7 cellular contexts compared by ENCODE assay signal in genomic region chr17:49646056-49646390, GRCh38. TPM values are rescaled to one million over a fixed set of nuclear protein-coding genes. Genes with fewer than 3 reads are reported as not detected.
DNase-seq lines count a peak whose midpoint lies in the region; ATAC-seq and TF ChIP-seq lines count a peak whose summit lies in the region.
"Not testable (repeated sequence)": the region's sequence is repeated elsewhere in the genome, so short reads cannot be mapped to it uniquely, and the experiment has no call there.

No MANE protein-coding gene starts in this region.

- not testable (repeated sequence) for H3K79me2 ChIP-seq in H9 (ENCODE audit: insufficient read depth, low read length)
- H3K79me2 ChIP-seq in osteoblast (ENCODE audit: insufficient read depth, low read length) = peaks cover 73% of the 10 kb centered on the region

- intact Hi-C loops in left colon (cut with DNase I, micrococcal nuclease) = loop anchor here in 1 of 2 donors (5.0 kb wide), 1 partner anchor 51 kb away; no protein-coding TSS in a partner anchor

- H3K36me3 ChIP-seq in adipocyte (ENCODE audit: control insufficient read depth, insufficient read depth, low read length, severe bottlenecking); esophagus (ENCODE audit: control insufficient read depth in 2 of 2, insufficient read depth in 2 of 2, low read length in 1 of 2); osteoblast (ENCODE audit: insufficient read depth, low read length): not testable (repeated sequence)

- not testable (repeated sequence) for H3K18ac ChIP-seq in H9 (ENCODE audit: insufficient read length, low read depth, low read length)

- H3K23me2 ChIP-seq in H9 (ENCODE audit: insufficient read length, low read depth, low read length, poor library complexity, severe bottlenecking) = not testable (repeated sequence)

- H3K27me3 ChIP-seq in H9 (ENCODE audit: insufficient read depth, low read length); adipocyte (replicated peaks; ENCODE audit: control insufficient read depth, insufficient read depth, low read length); esophagus (ENCODE audit: control insufficient read depth in 1 of 2, insufficient read depth in 2 of 2, low read length in 2 of 2); osteoblast (ENCODE audit: insufficient read depth, low read length): not testable (repeated sequence)

- not testable (repeated sequence) for H2BK15ac ChIP-seq in H9 (ENCODE audit: low read depth, low read length)

- not testable (repeated sequence) for H3K79me1 ChIP-seq in H9 (ENCODE audit: insufficient read depth, low read depth, low read length, poor library complexity, severe bottlenecking)

- H3T11ph ChIP-seq in H9 (ENCODE audit: low read length) = not testable (repeated sequence)

- H3K4me3 Mint-ChIP-seq in H9, T-helper 17 cell: not testable (repeated sequence)
- H3K4me3 Mint-ChIP-seq in stimulated activated naive CD8-positive, alpha-beta T cell treated with anti-CD3 and anti-CD28 coated beads, Interleukin-15, Interleukin-2, amounts not matched to agents 100 ng/mL and 50 ng/mL, for 24 hours = peak overlapping the region; percentile 50

- H3K27me3 Mint-ChIP-seq in H9 (ENCODE audit: low read depth); T-helper 17 cell; stimulated activated naive CD8-positive, alpha-beta T cell treated with anti-CD3 and anti-CD28 coated beads, Interleukin-15, Interleukin-2, amounts not matched to agents 100 ng/mL and 50 ng/mL, for 24 hours: not testable (repeated sequence)

- not testable (repeated sequence) for H4K91ac ChIP-seq in H9 (ENCODE audit: insufficient read length, low read depth, low read length)

- H2BK12ac ChIP-seq in H9 (ENCODE audit: insufficient read length, low read depth, low read length) = not testable (repeated sequence)

- H2AFZ ChIP-seq in H9 (ENCODE audit: low read length); osteoblast (ENCODE audit: low read length): not testable (repeated sequence)

- H2AK5ac ChIP-seq in H9 (ENCODE audit: insufficient read length, low read length) = not testable (repeated sequence)

- not testable (repeated sequence) for H3K27ac ChIP-seq in H9 (ENCODE audit: insufficient read length, low read depth, low read length)
- H3K27ac ChIP-seq in esophagus (ENCODE audit: low read depth in 2 of 2, low read length in 1 of 2) (peak overlapping the region; percentile 35 to 52), osteoblast (ENCODE audit: low read depth, low read length) (peak overlapping the region; percentile 92)

- H3K56ac ChIP-seq in H9 (ENCODE audit: insufficient read length, low read depth, low read length) = not testable (repeated sequence)

- not testable (repeated sequence) for H4K20me1 ChIP-seq in H9 (ENCODE audit: control insufficient read depth, insufficient read depth, insufficient read length); osteoblast (ENCODE audit: insufficient read depth, low read length)

- not testable (repeated sequence) for H3K36me3 Mint-ChIP-seq in H9 (ENCODE audit: insufficient read depth in 1 of 3, low read depth in 3 of 3); T-helper 17 cell (ENCODE audit: low read depth)
- H3K36me3 Mint-ChIP-seq in stimulated activated naive CD8-positive, alpha-beta T cell treated with anti-CD3 and anti-CD28 coated beads, Interleukin-15, Interleukin-2, amounts not matched to agents 100 ng/mL and 50 ng/mL, for 24 hours (ENCODE audit: low read depth) = peaks cover 21% of the 10 kb centered on the region

- H3K9ac ChIP-seq in H9 (ENCODE audit: extremely low read depth, insufficient read length, low read length) = not testable (repeated sequence)
- peak overlapping the region; percentile 73 for H3K9ac ChIP-seq in adipocyte (ENCODE audit: low read length)

- not testable (repeated sequence) for H2BK20ac ChIP-seq in H9 (ENCODE audit: low read depth, low read length, poor library complexity, severe bottlenecking)

- not testable (repeated sequence) for DNase-seq in H9; T-helper 17 cell; adipocyte (ENCODE audit: low read depth); left colon; osteoblast (ENCODE audit: insufficient read length, low spot score, missing footprints)

- ATAC-seq in T-helper 17 cell = not testable (repeated sequence)
- ATAC-seq in left colon = peak; percentile 9

- not testable (repeated sequence) for TF ChIP-seq CTCF in H9 (conservative IDR thresholded peaks at IDR 0.05); osteoblast (IDR thresholded peaks at IDR 0.05; ENCODE audit: extremely low read depth, low read depth, low read length)

- not testable (repeated sequence) for H3K9me3 ChIP-seq in H9 (ENCODE audit: control insufficient read depth, low read depth, low read length); T-helper 17 cell (ENCODE audit: control insufficient read depth, low read length, poor library complexity, severe bottlenecking); adipocyte (ENCODE audit: control insufficient read depth, low read length); esophagus (ENCODE audit: control insufficient read depth in 2 of 2, insufficient read depth in 1 of 2, low read depth in 1 of 2, low read length in 1 of 2); osteoblast (ENCODE audit: low read depth, low read length)

- H4K8ac ChIP-seq in H9 (replicated peaks; ENCODE audit: insufficient read length, low read depth, low read length) = not testable (repeated sequence)

- H3K4me1 Mint-ChIP-seq in H9 = peaks cover 19 to 30% of the 10 kb centered on the region in 2 experiments
- peaks cover 26% of the 10 kb centered on the region for H3K4me1 Mint-ChIP-seq in T-helper 17 cell
- peaks cover 66% of the 10 kb centered on the region for H3K4me1 Mint-ChIP-seq in stimulated activated naive CD8-positive, alpha-beta T cell treated with anti-CD3 and anti-CD28 coated beads, Interleukin-15, Interleukin-2, amounts not matched to agents 100 ng/mL and 50 ng/mL, for 24 hours (ENCODE audit: low read depth)

- no CpG with 5 or more reads among the region's 1 CpG for WGBS in H9 (ENCODE audit: extremely low coverage, insufficient read length, low lambda C conversion rate)
- WGBS in esophagus, 2 donors = 72 to 83% methylated on average over 1 of the region's 1 CpG

- H3K4me3 ChIP-seq in adipocyte (ENCODE audit: low read length) = peak overlapping the region; percentile 76
- H3K4me3 ChIP-seq in esophagus (ENCODE audit: low read depth in 1 of 2, low read length in 2 of 2); osteoblast (ENCODE audit: insufficient read depth, low read length): not testable (repeated sequence)

- H3K9me3 Mint-ChIP-seq in H9; stimulated activated naive CD8-positive, alpha-beta T cell treated with anti-CD3 and anti-CD28 coated beads, Interleukin-15, Interleukin-2, amounts not matched to agents 100 ng/mL and 50 ng/mL, for 24 hours: not testable (repeated sequence)

- H3K4me1 ChIP-seq in H9 (ENCODE audit: insufficient read depth, low read length); esophagus (ENCODE audit: control insufficient read depth in 2 of 2, insufficient read depth in 2 of 2, low read length in 1 of 2): not testable (repeated sequence)
- H3K4me1 ChIP-seq in adipocyte (ENCODE audit: control insufficient read depth, insufficient read depth, low read length) (peaks cover 29% of the 10 kb centered on the region), osteoblast (ENCODE audit: insufficient read depth, low read length) (peaks cover 26% of the 10 kb centered on the region)

- H3K23ac ChIP-seq in H9 (ENCODE audit: insufficient read length, low read depth, low read length) = not testable (repeated sequence)

- H3K4me2 ChIP-seq in H9 (ENCODE audit: insufficient read depth, insufficient read length, low read length) = not testable (repeated sequence)
- H3K4me2 ChIP-seq in osteoblast (ENCODE audit: insufficient read depth, low read length) = peak overlapping the region; percentile 94

- H4K5ac ChIP-seq in H9 (ENCODE audit: insufficient read length, low read depth, low read length) = not testable (repeated sequence)

- not testable (repeated sequence) for H3K14ac ChIP-seq in H9 (ENCODE audit: insufficient read depth, low read length)

- H2BK120ac ChIP-seq in H9 (ENCODE audit: low read depth, low read length, poor library complexity, severe bottlenecking) = not testable (repeated sequence)

- not testable (repeated sequence) for H3K4ac ChIP-seq in H9 (ENCODE audit: low read depth, low read length)

- peak overlapping the region in 2 of 3 experiments; percentile 81 to 83; a peak in 3 of 7 replicates for H3K27ac Mint-ChIP-seq in H9
- H3K27ac Mint-ChIP-seq in T-helper 17 cell = peak overlapping the region; percentile 41
- H3K27ac Mint-ChIP-seq in stimulated activated naive CD8-positive, alpha-beta T cell treated with anti-CD3 and anti-CD28 coated beads, Interleukin-15, Interleukin-2, amounts not matched to agents 100 ng/mL and 50 ng/mL, for 24 hours = peak overlapping the region; percentile 89

- H2BK5ac ChIP-seq in H9 (ENCODE audit: insufficient read length, low read length) = not testable (repeated sequence)

RNA-seq across cellular contexts. Expression of gene SPOP, which starts 31.9 kb away (rescaled TPM):
- total RNA-seq in H9 (2021) (33.7 and 35.0 TPM in 2 replicates), T-helper 17 cell (10 to 100 TPM; 46.8 to 52.7 TPM), left colon (10 to 100 TPM; 53.4 to 73.3 TPM), osteoblast (55.7 and 61.6 TPM in 2 replicates)
- 10 to 100 TPM; 15.1 to 22.6 TPM for polyA plus RNA-seq in esophagus
